In genomic region chr11:63277345-63277943, GRCh38 we compare ENCODE assay signal across 1 cellular context.
TF ChIP-seq lines count a peak whose summit lies in the region.

No MANE protein-coding gene starts in this region.

TF ChIP-seq in GM23338, 12 proteins besides CTCF, POLR2A, EP300 and RAD21 (continued from another document):
- no peak for TF ChIP-seq ZNF462 (CRISPR knock-in tag; IDR thresholded peaks at IDR 0.05)
- TF ChIP-seq NANOG (IDR thresholded peaks at IDR 0.05; ENCODE audit: borderline replicate concordance) = no peak
- TF ChIP-seq EZH2phosphoT487 (IDR thresholded peaks at IDR 0.05; ENCODE audit: unreplicated experiment) = no peak
- TF ChIP-seq, protein P1, sequence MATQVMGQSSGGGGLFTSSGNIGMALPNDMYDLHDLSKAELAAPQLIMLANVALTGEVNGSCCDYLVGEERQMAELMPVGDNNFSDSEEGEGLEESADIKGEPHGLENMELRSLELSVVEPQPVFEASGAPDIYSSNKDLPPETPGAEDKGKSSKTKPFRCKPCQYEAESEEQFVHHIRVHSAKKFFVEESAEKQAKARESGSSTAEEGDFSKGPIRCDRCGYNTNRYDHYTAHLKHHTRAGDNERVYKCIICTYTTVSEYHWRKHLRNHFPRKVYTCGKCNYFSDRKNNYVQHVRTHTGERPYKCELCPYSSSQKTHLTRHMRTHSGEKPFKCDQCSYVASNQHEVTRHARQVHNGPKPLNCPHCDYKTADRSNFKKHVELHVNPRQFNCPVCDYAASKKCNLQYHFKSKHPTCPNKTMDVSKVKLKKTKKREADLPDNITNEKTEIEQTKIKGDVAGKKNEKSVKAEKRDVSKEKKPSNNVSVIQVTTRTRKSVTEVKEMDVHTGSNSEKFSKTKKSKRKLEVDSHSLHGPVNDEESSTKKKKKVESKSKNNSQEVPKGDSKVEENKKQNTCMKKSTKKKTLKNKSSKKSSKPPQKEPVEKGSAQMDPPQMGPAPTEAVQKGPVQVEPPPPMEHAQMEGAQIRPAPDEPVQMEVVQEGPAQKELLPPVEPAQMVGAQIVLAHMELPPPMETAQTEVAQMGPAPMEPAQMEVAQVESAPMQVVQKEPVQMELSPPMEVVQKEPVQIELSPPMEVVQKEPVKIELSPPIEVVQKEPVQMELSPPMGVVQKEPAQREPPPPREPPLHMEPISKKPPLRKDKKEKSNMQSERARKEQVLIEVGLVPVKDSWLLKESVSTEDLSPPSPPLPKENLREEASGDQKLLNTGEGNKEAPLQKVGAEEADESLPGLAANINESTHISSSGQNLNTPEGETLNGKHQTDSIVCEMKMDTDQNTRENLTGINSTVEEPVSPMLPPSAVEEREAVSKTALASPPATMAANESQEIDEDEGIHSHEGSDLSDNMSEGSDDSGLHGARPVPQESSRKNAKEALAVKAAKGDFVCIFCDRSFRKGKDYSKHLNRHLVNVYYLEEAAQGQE (IDR thresholded peaks at IDR 0.05; ENCODE audit: unreplicated experiment) = no peak
- TF ChIP-seq CREB1 (CRISPR knock-in tag; IDR thresholded peaks at IDR 0.05; ENCODE audit: low read depth) = no peak
